ENCODE assay signal across 1 cellular context in the genomic region with DNA sequence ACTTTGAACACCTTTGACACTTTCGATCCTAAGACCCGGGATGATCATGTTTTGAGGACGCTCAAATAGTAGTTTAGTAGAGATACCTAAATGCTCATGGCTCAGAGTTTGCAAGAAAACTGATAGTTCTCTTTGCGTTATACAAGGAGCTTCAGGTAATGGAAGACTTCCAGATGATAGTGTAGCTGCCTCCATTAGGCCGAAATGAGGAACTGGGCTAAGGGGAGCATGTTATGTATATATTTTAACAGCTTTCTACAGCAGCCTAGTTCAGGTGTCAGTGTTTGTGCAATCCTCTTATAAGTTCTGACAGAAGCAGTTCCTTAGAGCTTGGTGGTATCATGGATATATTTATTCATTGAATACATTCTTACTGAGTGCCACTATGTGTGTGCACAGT.
TF ChIP-seq lines count a peak whose summit lies in the region.

No MANE protein-coding gene starts in this region.

TF ChIP-seq in H1, 55 proteins besides CTCF, POLR2A, EP300 and RAD21 (continued from another document):
- TF ChIP-seq, protein P1, sequence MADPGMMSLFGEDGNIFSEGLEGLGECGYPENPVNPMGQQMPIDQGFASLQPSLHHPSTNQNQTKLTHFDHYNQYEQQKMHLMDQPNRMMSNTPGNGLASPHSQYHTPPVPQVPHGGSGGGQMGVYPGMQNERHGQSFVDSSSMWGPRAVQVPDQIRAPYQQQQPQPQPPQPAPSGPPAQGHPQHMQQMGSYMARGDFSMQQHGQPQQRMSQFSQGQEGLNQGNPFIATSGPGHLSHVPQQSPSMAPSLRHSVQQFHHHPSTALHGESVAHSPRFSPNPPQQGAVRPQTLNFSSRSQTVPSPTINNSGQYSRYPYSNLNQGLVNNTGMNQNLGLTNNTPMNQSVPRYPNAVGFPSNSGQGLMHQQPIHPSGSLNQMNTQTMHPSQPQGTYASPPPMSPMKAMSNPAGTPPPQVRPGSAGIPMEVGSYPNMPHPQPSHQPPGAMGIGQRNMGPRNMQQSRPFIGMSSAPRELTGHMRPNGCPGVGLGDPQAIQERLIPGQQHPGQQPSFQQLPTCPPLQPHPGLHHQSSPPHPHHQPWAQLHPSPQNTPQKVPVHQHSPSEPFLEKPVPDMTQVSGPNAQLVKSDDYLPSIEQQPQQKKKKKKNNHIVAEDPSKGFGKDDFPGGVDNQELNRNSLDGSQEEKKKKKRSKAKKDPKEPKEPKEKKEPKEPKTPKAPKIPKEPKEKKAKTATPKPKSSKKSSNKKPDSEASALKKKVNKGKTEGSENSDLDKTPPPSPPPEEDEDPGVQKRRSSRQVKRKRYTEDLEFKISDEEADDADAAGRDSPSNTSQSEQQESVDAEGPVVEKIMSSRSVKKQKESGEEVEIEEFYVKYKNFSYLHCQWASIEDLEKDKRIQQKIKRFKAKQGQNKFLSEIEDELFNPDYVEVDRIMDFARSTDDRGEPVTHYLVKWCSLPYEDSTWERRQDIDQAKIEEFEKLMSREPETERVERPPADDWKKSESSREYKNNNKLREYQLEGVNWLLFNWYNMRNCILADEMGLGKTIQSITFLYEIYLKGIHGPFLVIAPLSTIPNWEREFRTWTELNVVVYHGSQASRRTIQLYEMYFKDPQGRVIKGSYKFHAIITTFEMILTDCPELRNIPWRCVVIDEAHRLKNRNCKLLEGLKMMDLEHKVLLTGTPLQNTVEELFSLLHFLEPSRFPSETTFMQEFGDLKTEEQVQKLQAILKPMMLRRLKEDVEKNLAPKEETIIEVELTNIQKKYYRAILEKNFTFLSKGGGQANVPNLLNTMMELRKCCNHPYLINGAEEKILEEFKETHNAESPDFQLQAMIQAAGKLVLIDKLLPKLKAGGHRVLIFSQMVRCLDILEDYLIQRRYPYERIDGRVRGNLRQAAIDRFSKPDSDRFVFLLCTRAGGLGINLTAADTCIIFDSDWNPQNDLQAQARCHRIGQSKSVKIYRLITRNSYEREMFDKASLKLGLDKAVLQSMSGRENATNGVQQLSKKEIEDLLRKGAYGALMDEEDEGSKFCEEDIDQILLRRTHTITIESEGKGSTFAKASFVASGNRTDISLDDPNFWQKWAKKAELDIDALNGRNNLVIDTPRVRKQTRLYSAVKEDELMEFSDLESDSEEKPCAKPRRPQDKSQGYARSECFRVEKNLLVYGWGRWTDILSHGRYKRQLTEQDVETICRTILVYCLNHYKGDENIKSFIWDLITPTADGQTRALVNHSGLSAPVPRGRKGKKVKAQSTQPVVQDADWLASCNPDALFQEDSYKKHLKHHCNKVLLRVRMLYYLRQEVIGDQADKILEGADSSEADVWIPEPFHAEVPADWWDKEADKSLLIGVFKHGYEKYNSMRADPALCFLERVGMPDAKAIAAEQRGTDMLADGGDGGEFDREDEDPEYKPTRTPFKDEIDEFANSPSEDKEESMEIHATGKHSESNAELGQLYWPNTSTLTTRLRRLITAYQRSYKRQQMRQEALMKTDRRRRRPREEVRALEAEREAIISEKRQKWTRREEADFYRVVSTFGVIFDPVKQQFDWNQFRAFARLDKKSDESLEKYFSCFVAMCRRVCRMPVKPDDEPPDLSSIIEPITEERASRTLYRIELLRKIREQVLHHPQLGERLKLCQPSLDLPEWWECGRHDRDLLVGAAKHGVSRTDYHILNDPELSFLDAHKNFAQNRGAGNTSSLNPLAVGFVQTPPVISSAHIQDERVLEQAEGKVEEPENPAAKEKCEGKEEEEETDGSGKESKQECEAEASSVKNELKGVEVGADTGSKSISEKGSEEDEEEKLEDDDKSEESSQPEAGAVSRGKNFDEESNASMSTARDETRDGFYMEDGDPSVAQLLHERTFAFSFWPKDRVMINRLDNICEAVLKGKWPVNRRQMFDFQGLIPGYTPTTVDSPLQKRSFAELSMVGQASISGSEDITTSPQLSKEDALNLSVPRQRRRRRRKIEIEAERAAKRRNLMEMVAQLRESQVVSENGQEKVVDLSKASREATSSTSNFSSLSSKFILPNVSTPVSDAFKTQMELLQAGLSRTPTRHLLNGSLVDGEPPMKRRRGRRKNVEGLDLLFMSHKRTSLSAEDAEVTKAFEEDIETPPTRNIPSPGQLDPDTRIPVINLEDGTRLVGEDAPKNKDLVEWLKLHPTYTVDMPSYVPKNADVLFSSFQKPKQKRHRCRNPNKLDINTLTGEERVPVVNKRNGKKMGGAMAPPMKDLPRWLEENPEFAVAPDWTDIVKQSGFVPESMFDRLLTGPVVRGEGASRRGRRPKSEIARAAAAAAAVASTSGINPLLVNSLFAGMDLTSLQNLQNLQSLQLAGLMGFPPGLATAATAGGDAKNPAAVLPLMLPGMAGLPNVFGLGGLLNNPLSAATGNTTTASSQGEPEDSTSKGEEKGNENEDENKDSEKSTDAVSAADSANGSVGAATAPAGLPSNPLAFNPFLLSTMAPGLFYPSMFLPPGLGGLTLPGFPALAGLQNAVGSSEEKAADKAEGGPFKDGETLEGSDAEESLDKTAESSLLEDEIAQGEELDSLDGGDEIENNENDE (IDR thresholded peaks at IDR 0.05; ENCODE audit: insufficient replicate concordance, low read length): no peak
- TF ChIP-seq SP2 (IDR thresholded peaks at IDR 0.05; ENCODE audit: low read length) (no peak), BCL11A (IDR thresholded peaks at IDR 0.05; ENCODE audit: low read depth in 2 of 2, low read length in 2 of 2) (no peak), KDM5A (IDR thresholded peaks at IDR 0.05; ENCODE audit: low read length) (no peak), CBX5 (IDR thresholded peaks at IDR 0.05; ENCODE audit: low read depth, low read length) (no peak), SP4 (IDR thresholded peaks at IDR 0.05; ENCODE audit: low read length) (no peak), CBX8 (IDR thresholded peaks at IDR 0.05; ENCODE audit: borderline replicate concordance, low read depth, low read length) (no peak), TBP (IDR thresholded peaks at IDR 0.05; ENCODE audit: low read depth, low read length) (no peak), TAF1 (IDR thresholded peaks at IDR 0.05; ENCODE audit: low read depth, low read length) (no peak), KDM1A (IDR thresholded peaks at IDR 0.05; ENCODE audit: borderline replicate concordance, low read length) (no peak), POU5F1 (IDR thresholded peaks at IDR 0.05; ENCODE audit: low read depth, low read length) (no peak), CHD2 (IDR thresholded peaks at IDR 0.05; ENCODE audit: low read length) (no peak), HDAC6 (IDR thresholded peaks at IDR 0.05; ENCODE audit: low read depth, low read length) (no peak)
- TF ChIP-seq, protein P2, sequence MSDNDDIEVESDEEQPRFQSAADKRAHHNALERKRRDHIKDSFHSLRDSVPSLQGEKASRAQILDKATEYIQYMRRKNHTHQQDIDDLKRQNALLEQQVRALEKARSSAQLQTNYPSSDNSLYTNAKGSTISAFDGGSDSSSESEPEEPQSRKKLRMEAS (IDR thresholded peaks at IDR 0.05): no peak
